In the genomic region with DNA sequence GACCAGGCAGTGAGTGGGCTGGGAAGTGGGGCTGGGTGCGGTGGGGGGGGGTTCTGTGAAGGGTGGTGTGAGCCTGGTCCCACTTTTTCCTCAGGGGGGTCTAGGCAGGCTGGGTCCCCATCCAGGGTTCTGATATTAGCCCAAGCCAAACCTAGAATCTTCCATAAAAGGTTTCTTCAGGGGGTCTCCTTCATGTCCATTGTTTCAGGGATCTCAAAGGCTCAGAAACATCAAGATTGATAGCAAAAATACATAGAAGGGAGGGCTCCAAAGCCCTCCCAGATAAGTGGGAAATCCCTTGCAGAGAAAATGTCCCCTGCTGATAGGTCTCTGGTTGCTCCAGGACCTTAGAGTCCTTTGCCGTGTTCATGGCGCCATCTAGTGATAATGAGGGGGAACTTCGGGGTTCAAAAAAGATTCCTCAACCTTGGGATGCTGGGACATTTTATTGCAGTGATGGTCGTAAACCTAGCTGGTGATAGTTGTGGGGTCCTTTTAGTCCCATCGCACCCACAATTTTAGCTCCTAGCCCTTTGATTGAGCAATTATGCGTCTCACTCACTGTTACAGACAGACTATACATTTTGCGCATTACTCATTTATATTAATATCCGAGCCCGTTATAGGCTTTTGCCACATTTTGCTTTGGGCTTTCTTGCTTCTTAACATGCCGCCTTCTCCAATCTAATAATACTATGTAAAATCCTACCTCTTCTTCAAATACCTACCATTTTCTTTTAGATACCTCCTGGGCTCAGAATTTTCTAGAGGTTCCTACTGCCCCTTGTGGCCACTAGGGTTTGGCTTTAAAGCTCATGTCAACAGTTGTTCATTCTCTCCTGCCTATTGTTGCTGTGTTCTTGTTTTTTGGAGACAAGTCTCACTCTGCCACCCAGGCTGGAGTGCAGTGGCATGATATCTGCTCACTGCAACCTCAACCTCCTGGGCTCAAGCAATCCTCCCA, we compare ENCODE assay signal across 8 cellular contexts. TPM values are rescaled to one million over a fixed set of nuclear protein-coding genes. Genes with fewer than 3 reads are reported as not detected.
DNase-seq lines count a peak whose midpoint lies in the region; ATAC-seq and TF ChIP-seq lines count a peak whose summit lies in the region.

No MANE protein-coding gene starts in this region.

- peak; percentile 96 for DNase-seq in A673 (ENCODE audit: low spot score)
- peak; percentile 81 for DNase-seq in GM12865 (ENCODE audit: low read depth)
- DNase-seq in NCI-H1694 (lab: John Stamatoyannopoulos, UW), result peak; percentile 89
- peak; percentile 72 for DNase-seq in SW480 (ENCODE audit: low spot score)
- peak; percentile 72 for DNase-seq in cerebellar cortex (ENCODE audit: low spot score)
- peak; percentile 94 for DNase-seq in left kidney (ENCODE audit: low read depth, low spot score)

- peak overlapping the region; percentile 76 for H3K27ac ChIP-seq in A673 (ENCODE audit: low read depth, low read length, poor library complexity, severe bottlenecking)

- H3K27me3 Mint-ChIP-seq in stimulated activated memory B cell treated with anti-CD40 and anti-IgM and Interleukin-4, amounts not matched to agents 10 μg/mL and 1 μg/mL and 100 μg/mL, for 72 hours, result peaks cover 9% of the 10 kb centered on the region

- no peak overlapping the region for H3K4me3 Mint-ChIP-seq in stimulated activated memory B cell treated with anti-CD40 and anti-IgM and Interleukin-4, amounts not matched to agents 10 μg/mL and 1 μg/mL and 100 μg/mL, for 72 hours

- H3K9me3 Mint-ChIP-seq in stimulated activated memory B cell treated with anti-CD40 and anti-IgM and Interleukin-4, amounts not matched to agents 10 μg/mL and 1 μg/mL and 100 μg/mL, for 72 hours, result no peaks in the 10 kb centered on the region

- H3K27ac Mint-ChIP-seq in stimulated activated memory B cell treated with anti-CD40 and anti-IgM and Interleukin-4, amounts not matched to agents 10 μg/mL and 1 μg/mL and 100 μg/mL, for 72 hours, result no peak overlapping the region

- peaks cover 8% of the 10 kb centered on the region for H3K4me1 Mint-ChIP-seq in stimulated activated memory B cell treated with anti-CD40 and anti-IgM and Interleukin-4, amounts not matched to agents 10 μg/mL and 1 μg/mL and 100 μg/mL, for 72 hours

- H3K4me1 ChIP-seq in A673 (ENCODE audit: insufficient read depth, low read length, poor library complexity, severe bottlenecking), result peaks cover 61% of the 10 kb centered on the region

- no TSS peak for BruUV-seq in A673 (replicated peaks; lab: Mats Ljungman, UMichigan)

- H3K4me3 ChIP-seq in A673 (ENCODE audit: low read depth, low read length, poor library complexity, severe bottlenecking) (no peak overlapping the region), GM12865 (ENCODE audit: low read depth, low read length) (no peak overlapping the region)

- CTCF ChIA-PET in A673 (lab: Charles Lee), result interaction anchor here (0.5 to 3.2 kb wide), 11 partner anchors 17 to 217 kb away, joined by 3 to 15 read pairs (median 4); partner anchors contain the start of genes ATP5MC1 and SNF8

- peak; percentile 63 for ATAC-seq in stimulated activated memory B cell treated with anti-CD40 and anti-IgM and Interleukin-4, amounts not matched to agents 10 μg/mL and 1 μg/mL and 100 μg/mL, for 72 hours
- no peak for ATAC-seq in GM21717 (IDR thresholded peaks at IDR 0.05; ENCODE audit: unreplicated experiment)

- H3K9me3 ChIP-seq in A673 (ENCODE audit: low read depth, low read length, poor library complexity, severe bottlenecking), result no peaks in the 10 kb centered on the region

- H3K27me3 ChIP-seq in A673 (replicated peaks; ENCODE audit: insufficient read depth, low read depth, low read length, poor library complexity), result no peaks in the 10 kb centered on the region

- POLR2A ChIA-PET in A673 (lab: Charles Lee; ENCODE audit: low non-redundant PET), result no interaction called here

- intact Hi-C loops in A673 (cut with micrococcal nuclease; ENCODE audit: unreplicated experiment), result loop anchor here (1.0 to 10.0 kb wide), 6 partner anchors 18 to 357 kb away; partner anchors contain the start of genes IGF2BP1, SNF8 and TTLL6

- no peaks in the 10 kb centered on the region for H3K36me3 Mint-ChIP-seq in stimulated activated memory B cell treated with anti-CD40 and anti-IgM and Interleukin-4, amounts not matched to agents 10 μg/mL and 1 μg/mL and 100 μg/mL, for 72 hours

- TF ChIP-seq CTCF in A673 (conservative IDR thresholded peaks at IDR 0.05; ENCODE audit: low read depth, low read length) (peak; percentile 76), GM12865 (IDR thresholded peaks at IDR 0.05; ENCODE audit: insufficient read depth, low read depth, low read length, missing control alignments) (peak; percentile 83)

- peaks cover 93% of the 10 kb centered on the region for H3K36me3 ChIP-seq in A673 (ENCODE audit: insufficient read depth, low read length, poor library complexity, severe bottlenecking)

RNA-seq across cellular contexts. Expression of gene IGF2BP1, which starts 35.1 kb away (rescaled TPM):
- total RNA-seq in A673 (2021), result 495 and 517 TPM in 2 replicates
